24 cellular contexts compared by ENCODE assay signal in genomic region chr6:160156842-160157241, GRCh38. TPM values are rescaled to one million over a fixed set of nuclear protein-coding genes. Genes with fewer than 3 reads are reported as not detected.
"Had no signal": no experiment of that assay in that cellular context is flagged by ENCODE, and none has a peak within 500 bp of the region (broad histone marks: within the 10 kb centered on the region; RNA-seq: fewer than 3 reads in every experiment).

No MANE protein-coding gene starts in this region.

- H3K27me3 ChIP-seq: body of pancreas, cardiac muscle cell, spleen, tibial nerve had no signal

- ATAC-seq: body of pancreas; mucosa of descending colon; natural killer cell treated with Interleukin-12 subunit alpha and Interleukin-12 subunit beta and Interleukin-15 and Interleukin-18, amount 100 ng/mL, for 72 hours; right cardiac atrium had no signal

- H3K4me1 ChIP-seq: left ventricle myocardium inferior, spleen, tibial nerve had no signal

- H3K36me3 ChIP-seq: cardiac muscle cell had no signal

- H3K4me3 ChIP-seq: body of pancreas, cardiac muscle cell, left ventricle myocardium inferior, lung, mucosa of descending colon, spleen, tibial nerve had no signal

- H3K27ac ChIP-seq: body of pancreas, cardiac muscle cell, left ventricle myocardium inferior, spleen, tibial nerve had no signal

- DNase-seq: activated CD4-positive, alpha-beta memory T cell treated with anti-CD3 and anti-CD28 coated beads, Interleukin-2, amount 10 ng/mL, durations not matched to agents 7 days and 5 days; activated CD4-positive, alpha-beta T cell treated with anti-CD3 and anti-CD28 coated beads, Interleukin-2, amount 10 ng/mL, durations not matched to agents 24 days and 14 days; activated CD4-positive, CD25-positive, alpha-beta regulatory T cell treated with anti-CD3 and anti-CD28 coated beads, Interleukin-2, amount 50 U/mL, for 72 hours; activated CD8-positive, alpha-beta memory T cell treated with anti-CD3 and anti-CD28 coated beads, Interleukin-2, amount 50 U/mL, for 48 hours; activated gamma-delta T cell; activated naive CD4-positive, alpha-beta T cell treated with anti-CD3 and anti-CD28 coated beads, Interleukin-2, amount 50 U/mL, for 16 hours; activated T-cell treated with anti-CD3 and anti-CD28 coated beads, Interleukin-2, amount 50 U/mL, for 24 hours; body of pancreas; dermis blood vessel endothelial cell; effector memory CD4-positive, alpha-beta T cell; islet precursor cell; left ventricle myocardium inferior; mucosa of descending colon; posterior cingulate gyrus; right cardiac atrium; spleen; stimulated activated naive CD4-positive, alpha-beta T cell treated with Interleukin-2 at 50 U/mL for 16 hours; T-helper 2 cell had no signal

- H3K9me3 ChIP-seq: mucosa of descending colon had no signal

RNA-seq across cellular contexts. Expression of gene SLC22A1, which starts 35.2 kb away (rescaled TPM):
- total RNA-seq: frontal cortex, temporal lobe had no signal
- polyA plus RNA-seq: cardiac muscle cell had no signal
